Comparison of ENCODE assay signal across 1 cellular context in the genomic region with DNA sequence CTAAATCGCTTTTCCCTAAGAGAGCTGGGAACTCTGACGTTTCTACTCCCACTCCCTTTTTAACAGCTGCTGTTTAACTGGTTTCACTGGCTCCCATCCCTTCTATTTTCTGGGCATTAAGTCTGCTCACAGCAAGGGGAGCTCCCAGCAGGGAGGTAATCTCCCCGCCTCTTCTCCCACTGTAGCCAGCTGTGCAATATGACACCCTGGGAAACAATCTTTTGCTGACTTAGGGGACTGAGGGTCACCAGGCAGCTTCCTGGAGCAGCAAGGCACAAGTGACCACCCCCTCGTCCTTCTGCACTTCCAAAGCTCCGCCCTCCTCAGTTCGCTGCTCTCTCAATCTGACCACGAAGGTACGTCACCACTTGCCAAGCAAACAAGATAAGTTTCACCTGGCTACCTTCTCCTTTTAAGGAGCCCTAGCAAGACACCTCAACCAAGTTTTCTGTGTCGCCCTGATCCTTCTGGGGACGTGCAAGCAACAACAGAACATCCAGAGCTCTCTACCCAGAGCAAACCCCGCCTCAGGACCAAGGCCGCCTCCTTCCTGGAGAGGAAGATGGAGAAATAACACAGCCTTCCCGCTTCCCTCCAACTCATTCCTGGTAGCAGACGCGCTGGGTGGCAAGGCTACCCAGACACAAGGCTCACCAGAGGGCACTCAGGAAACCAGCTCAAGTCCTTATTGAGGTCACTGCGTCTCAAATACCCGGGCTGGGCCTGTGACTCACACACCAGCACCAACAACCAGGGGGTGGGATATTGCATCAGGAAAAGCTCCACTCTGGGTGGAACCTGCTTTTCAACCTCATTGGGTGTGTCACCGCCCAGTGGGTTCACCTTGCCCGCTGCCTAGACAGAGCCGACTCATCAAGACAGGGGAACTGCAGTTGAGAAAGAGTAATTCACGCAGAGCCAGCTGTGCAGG.
TF ChIP-seq lines count a peak whose summit lies in the region.

No MANE protein-coding gene starts in this region.

TF ChIP-seq in K562, 482 proteins besides CTCF, POLR2A, EP300 and RAD21 (continued from another document and continues in another):
- TF ChIP-seq NFE2L1 (tag; IDR thresholded peaks at IDR 0.05; ENCODE audit: borderline replicate concordance, low read depth) = no peak
- no peak for TF ChIP-seq MYC (IDR thresholded peaks at IDR 0.05; ENCODE audit: low read depth, low read length)
- no peak for TF ChIP-seq MYC (CRISPR knock-in tag; IDR thresholded peaks at IDR 0.05; ENCODE audit: borderline replicate concordance, low read depth)
- TF ChIP-seq CREM (IDR thresholded peaks at IDR 0.05; ENCODE audit: low read depth) = peak; percentile 70
- TF ChIP-seq PCBP2 (IDR thresholded peaks at IDR 0.05; ENCODE audit: low read depth, low read length, poor library complexity, severe bottlenecking) = no peak
- TF ChIP-seq MTA2 (IDR thresholded peaks at IDR 0.05; ENCODE audit: low read depth) = no peak
- TF ChIP-seq NEUROD1 (IDR thresholded peaks at IDR 0.05; ENCODE audit: borderline replicate concordance, low read depth, low read length, partially characterized antibody) = peak; percentile 35
- no peak for TF ChIP-seq TCF7 (IDR thresholded peaks at IDR 0.05; ENCODE audit: borderline replicate concordance)
- peak; percentile 56 for TF ChIP-seq EP400 (IDR thresholded peaks at IDR 0.05)
- peak; percentile 58 for TF ChIP-seq JUND (IDR thresholded peaks at IDR 0.05; ENCODE audit: borderline replicate concordance, low read depth, low read length)
- TF ChIP-seq JUND (tag; IDR thresholded peaks at IDR 0.05; ENCODE audit: borderline replicate concordance, low read depth, low read length) = peak; percentile 36; the same call in 1 of the 3 replicates
- TF ChIP-seq SMARCC2 (IDR thresholded peaks at IDR 0.05; ENCODE audit: low read depth) = 0 out of 2 replicates have a peak, but pooled peaks have one; percentile 39
- TF ChIP-seq KLF1 (tag; IDR thresholded peaks at IDR 0.05) = no peak
- TF ChIP-seq SRF (CRISPR knock-in tag; IDR thresholded peaks at IDR 0.05) = peak in 1 of 2 experiments; percentile 73; a peak in 1 of 4 replicates
- no peak for TF ChIP-seq BCOR (IDR thresholded peaks at IDR 0.05)
- peak; percentile 61; the same call in 1 of the 2 replicates for TF ChIP-seq DPF2 (IDR thresholded peaks at IDR 0.05)
- TF ChIP-seq RBM17 (IDR thresholded peaks at IDR 0.05; ENCODE audit: borderline replicate concordance, low read depth, low read length) = no peak
- TF ChIP-seq CBX1 (IDR thresholded peaks at IDR 0.05; ENCODE audit: low read depth) = no peak
- TF ChIP-seq ZNF696 (CRISPR knock-in tag; conservative IDR thresholded peaks at IDR 0.05) = no peak
- 0 out of 2 replicates have a peak, but pooled peaks have one; percentile 63 for TF ChIP-seq ZEB2 (IDR thresholded peaks at IDR 0.05)
- TF ChIP-seq ARHGAP35 (IDR thresholded peaks at IDR 0.05; ENCODE audit: partially characterized antibody) = no peak
- peak; percentile 53 for TF ChIP-seq DACH1 (IDR thresholded peaks at IDR 0.05; ENCODE audit: partially characterized antibody)
- peak; percentile 57; the same call in 1 of the 2 replicates for TF ChIP-seq CEBPB (tag; IDR thresholded peaks at IDR 0.05)
- TF ChIP-seq CBFA2T2 (conservative IDR thresholded peaks at IDR 0.05) = 0 out of 2 replicates have a peak, but pooled peaks have one; percentile 19
- TF ChIP-seq MAFK (IDR thresholded peaks at IDR 0.05; ENCODE audit: low read length) = peak; percentile 75
- TF ChIP-seq MYBL2 (IDR thresholded peaks at IDR 0.05; ENCODE audit: low read depth) = no peak
- no peak for TF ChIP-seq MYBL2 (CRISPR knock-in tag; IDR thresholded peaks at IDR 0.05; ENCODE audit: borderline replicate concordance)
- TF ChIP-seq RBBP5 (IDR thresholded peaks at IDR 0.05; ENCODE audit: borderline replicate concordance, insufficient read depth, low read length, poor library complexity, severe bottlenecking) = peak; percentile 28
- 0 out of 2 replicates have a peak, but pooled peaks have one; percentile 5 for TF ChIP-seq RB1 (IDR thresholded peaks at IDR 0.05; ENCODE audit: low read depth)
- peak in 1 of 2 experiments; percentile 15; a peak in 1 of 4 replicates for TF ChIP-seq KDM1A (IDR thresholded peaks at IDR 0.05)
- no peak for TF ChIP-seq NR2C2 (CRISPR knock-in tag; IDR thresholded peaks at IDR 0.05)
- peak; percentile 67 for TF ChIP-seq NR2C2 (tag; IDR thresholded peaks at IDR 0.05)
- TF ChIP-seq ZNF175 (CRISPR knock-in tag; IDR thresholded peaks at IDR 0.05; ENCODE audit: low read depth) = 0 out of 2 replicates have a peak, but pooled peaks have one; percentile 25
- TF ChIP-seq ZNF586 (CRISPR knock-in tag; conservative IDR thresholded peaks at IDR 0.05) = no peak
- TF ChIP-seq MLLT1 (IDR thresholded peaks at IDR 0.05) = no peak
- TF ChIP-seq ZNF76 (CRISPR knock-in tag; IDR thresholded peaks at IDR 0.05; ENCODE audit: borderline replicate concordance) = no peak
- TF ChIP-seq ARID1B (IDR thresholded peaks at IDR 0.05) = peak; percentile 46; the same call in 1 of the 2 replicates
- TF ChIP-seq CC2D1A (IDR thresholded peaks at IDR 0.05) = no peak
- TF ChIP-seq ZNF212 (CRISPR knock-in tag; IDR thresholded peaks at IDR 0.05) = no peak
- TF ChIP-seq CEBPG (CRISPR knock-in tag; IDR thresholded peaks at IDR 0.05) = peak; percentile 95
- peak; percentile 68 to 90 for TF ChIP-seq CEBPG (tag; conservative IDR thresholded peaks at IDR 0.05 in 1 of 2, IDR thresholded peaks at IDR 0.05 in 1 of 2)
- peak; percentile 36; the same call in 1 of the 2 replicates for TF ChIP-seq VEZF1 (CRISPR knock-in tag; IDR thresholded peaks at IDR 0.05)
- peak; percentile 83; the same call in 1 of the 2 replicates for TF ChIP-seq JUN (IDR thresholded peaks at IDR 0.05; ENCODE audit: borderline replicate concordance, low read depth, low read length)
- TF ChIP-seq JUN (CRISPR knock-in tag; IDR thresholded peaks at IDR 0.05; ENCODE audit: borderline replicate concordance) = 0 out of 2 replicates have a peak, but pooled peaks have one; percentile 50
- no peak for TF ChIP-seq AFF4 (CRISPR knock-in tag; IDR thresholded peaks at IDR 0.05)
- no peak for TF ChIP-seq PURB (CRISPR knock-in tag; IDR thresholded peaks at IDR 0.05; ENCODE audit: low read depth)
- TF ChIP-seq CHAMP1 (IDR thresholded peaks at IDR 0.05) = no peak
- no peak for TF ChIP-seq ZNF280B (CRISPR knock-in tag; IDR thresholded peaks at IDR 0.05)
- TF ChIP-seq ZNF347 (CRISPR knock-in tag; IDR thresholded peaks at IDR 0.05; ENCODE audit: low read depth) = no peak
